Comparison of ENCODE assay signal across 9 cellular contexts in the genomic region with DNA sequence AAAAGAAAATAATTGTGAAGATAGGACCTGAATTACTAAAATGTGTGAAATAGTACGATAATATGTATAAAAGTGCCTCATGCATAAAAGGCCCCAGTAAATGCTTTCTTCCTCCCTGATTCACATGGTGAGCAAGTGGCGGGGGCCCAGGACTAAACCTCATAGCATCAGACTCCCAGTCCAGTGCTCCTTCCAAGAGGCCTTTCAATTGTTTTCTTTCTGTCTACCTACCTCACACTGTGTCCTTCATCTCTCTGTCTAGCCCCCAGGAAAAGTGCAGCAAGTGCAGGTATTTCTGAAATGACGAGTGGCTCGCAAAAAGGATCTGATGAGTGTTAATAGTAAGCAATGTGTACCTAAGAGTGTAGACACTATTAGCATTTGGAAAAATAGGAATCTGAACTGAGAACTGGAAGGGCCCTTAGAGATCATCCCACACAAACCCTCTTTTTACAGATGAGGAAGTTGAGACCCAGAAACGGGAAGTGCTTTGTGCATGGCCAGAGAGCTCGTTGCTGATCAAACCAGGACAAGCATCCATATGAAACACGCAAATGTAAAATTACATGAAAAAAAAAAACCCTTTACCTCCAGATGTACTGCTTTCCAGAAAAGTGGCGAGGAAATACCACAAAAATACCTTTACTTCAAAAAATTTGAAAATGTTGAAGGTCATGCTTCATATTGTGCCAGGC.
A peak's percentile ranks its signal among the peaks of the same experiment; 100 is the strongest.
DNase-seq lines count a peak whose midpoint lies in the region; ATAC-seq, FAIRE-seq and TF ChIP-seq lines count a peak whose summit lies in the region.
"Had no signal": no experiment of that assay in that cellular context is flagged by ENCODE, and none has a peak within 500 bp of the region (broad histone marks: within the 10 kb centered on the region; RNA-seq: fewer than 3 reads in every experiment).

No MANE protein-coding gene starts in this region.

- H3K4me2 ChIP-seq in K562 (ENCODE audit: insufficient read depth, low read length), result no peak overlapping the region

- peak overlapping the region; percentile 44 for H3K4me3 Mint-ChIP-seq in stimulated activated naive CD8-positive, alpha-beta T cell treated with anti-CD3 and anti-CD28 coated beads, Interleukin-15, Interleukin-2, amounts not matched to agents 100 ng/mL and 50 ng/mL, for 24 hours

- WGBS in K562 (ENCODE audit: insufficient coverage, low coverage, missing lambda C conversion rate), result 16% methylated on average over 8 of the region's 8 CpGs

- no peak for FAIRE-seq in K562 (lab: Jason Lieb, UNC)

- H3K27ac Mint-ChIP-seq in stimulated activated naive CD8-positive, alpha-beta T cell treated with anti-CD3 and anti-CD28 coated beads, Interleukin-15, Interleukin-2, amounts not matched to agents 100 ng/mL and 50 ng/mL, for 24 hours, result peak overlapping the region; percentile 83

- no peak for DNase-seq in stimulated activated naive CD8-positive, alpha-beta T cell treated with anti-CD3 and anti-CD28 coated beads, Interleukin-15, Interleukin-2, amounts not matched to agents 100 U/mL and 50 U/mL, for 24 hours
- DNase-seq in K562 (ENCODE audit: extremely low read depth in 1 of 4, low spot score in 3 of 4) (no peak), NCI-H526 treated with DMSO at 0.1 percent for 48 hours (lab: John Stamatoyannopoulos, UW) (no peak), cardiac septum (ENCODE audit: low spot score) (no peak), MG63 (no peak)
- DNase-seq: NCI-H1048 had no signal

- H3K4me3 ChIP-seq in K562 (no peak overlapping the region), MG63 (no peak overlapping the region)

- H2AFZ ChIP-seq in K562 (ENCODE audit: low read depth, low read length), result no peak overlapping the region

- intact Hi-C loops in K562 (cut with micrococcal nuclease) (loop anchor here (5.0 to 10.0 kb wide), 3 partner anchors 402 to 914 kb away; partner anchors contain the start of genes FGGY and JUN), cardiac septum (cut with DNase I) (loop anchor here (5.0 to 10.0 kb wide), 2 partner anchors 622 to 914 kb away; partner anchors contain the start of gene JUN)

- TF ChIP-seq EP300 in K562 (IDR thresholded peaks at IDR 0.05; ENCODE audit: low read length), result no peak

- H3K27me3 ChIP-seq in K562 (ENCODE audit: control insufficient read depth in 2 of 2, insufficient read depth in 2 of 2, low read length in 2 of 2) (no peaks in the 10 kb centered on the region), MG63 (no peaks in the 10 kb centered on the region)

- no peaks in the 10 kb centered on the region for H3K79me2 ChIP-seq in K562 (ENCODE audit: control insufficient read depth, insufficient read depth, low read length)

- H3K27ac ChIP-seq in KOPT-K1 (ENCODE audit: low read depth, low read length, poor library complexity, severe bottlenecking), result peak overlapping the region; percentile 59
- H3K27ac ChIP-seq in K562 (ENCODE audit: extremely low read depth, low read depth, low read length), result no peak overlapping the region

- ATAC-seq in stimulated activated naive CD8-positive, alpha-beta T cell treated with anti-CD3 and anti-CD28 coated beads, Interleukin-15, Interleukin-2, amounts not matched to agents 100 U/mL and 50 U/mL, for 24 hours, result no peak
- ATAC-seq in K562 (no peak), HG03469 (IDR thresholded peaks at IDR 0.05; ENCODE audit: unreplicated experiment) (no peak)

- BruUV-seq in K562 (replicated peaks; lab: Mats Ljungman, UMichigan), result no TSS peak

- H3K9me3 ChIP-seq in KOPT-K1 (ENCODE audit: insufficient read depth, low read length, poor library complexity, severe bottlenecking) (no peaks in the 10 kb centered on the region), K562 (replicated peaks; ENCODE audit: control insufficient read depth, insufficient read depth, low read depth, low read length) (no peaks in the 10 kb centered on the region), MG63 (no peaks in the 10 kb centered on the region)

- H3K9ac ChIP-seq in K562 (ENCODE audit: insufficient read depth in 1 of 2, low read depth in 2 of 2, low read length in 2 of 2), result no peak overlapping the region

- CTCF ChIA-PET in K562 (lab: Yijun Ruan, JAX; ENCODE audit: low intra/inter-chr PET ratio), result no interaction called here

- H4K20me1 ChIP-seq in K562 (replicated peaks; ENCODE audit: control insufficient read depth, insufficient read depth, low read length), result no peaks in the 10 kb centered on the region

- H3K4me1 Mint-ChIP-seq in stimulated activated naive CD8-positive, alpha-beta T cell treated with anti-CD3 and anti-CD28 coated beads, Interleukin-15, Interleukin-2, amounts not matched to agents 100 ng/mL and 50 ng/mL, for 24 hours (ENCODE audit: low read depth), result peaks cover 27% of the 10 kb centered on the region

- TF ChIP-seq CTCF in K562 (IDR thresholded peaks at IDR 0.05 in 2 of 3, conservative IDR thresholded peaks at IDR 0.05 in 1 of 3; ENCODE audit: insufficient read depth in 2 of 3, low read depth in 1 of 3, low read length in 3 of 3), result no peak

- in situ Hi-C loops in K562 (cut with MboI), result no loop called here

- POLR2A ChIA-PET in K562 (lab: Yijun Ruan, JAX), result no interaction called here

- no peak for TF ChIP-seq POLR2A in K562 (conservative IDR thresholded peaks at IDR 0.05)

- H3K36me3 ChIP-seq in KOPT-K1 (ENCODE audit: insufficient read depth, low read length) (no peaks in the 10 kb centered on the region), K562 (ENCODE audit: control insufficient read depth, insufficient read depth, low read length) (no peaks in the 10 kb centered on the region), MG63 (no peaks in the 10 kb centered on the region)

- no peaks in the 10 kb centered on the region for H3K27me3 Mint-ChIP-seq in stimulated activated naive CD8-positive, alpha-beta T cell treated with anti-CD3 and anti-CD28 coated beads, Interleukin-15, Interleukin-2, amounts not matched to agents 100 ng/mL and 50 ng/mL, for 24 hours

- no peaks in the 10 kb centered on the region for H3K36me3 Mint-ChIP-seq in stimulated activated naive CD8-positive, alpha-beta T cell treated with anti-CD3 and anti-CD28 coated beads, Interleukin-15, Interleukin-2, amounts not matched to agents 100 ng/mL and 50 ng/mL, for 24 hours (ENCODE audit: low read depth)

- no peaks in the 10 kb centered on the region for H3K9me1 ChIP-seq in K562 (ENCODE audit: control insufficient read depth, insufficient read depth, low read length)

- no peaks in the 10 kb centered on the region for H3K9me3 Mint-ChIP-seq in stimulated activated naive CD8-positive, alpha-beta T cell treated with anti-CD3 and anti-CD28 coated beads, Interleukin-15, Interleukin-2, amounts not matched to agents 100 ng/mL and 50 ng/mL, for 24 hours

- TF ChIP-seq RAD21 in K562 (CRISPR knock-in tag; conservative IDR thresholded peaks at IDR 0.05 in 1 of 2, IDR thresholded peaks at IDR 0.05 in 1 of 2), result no peak

- no peaks in the 10 kb centered on the region for H3K4me1 ChIP-seq in K562 (replicated peaks in 1 of 2; ENCODE audit: control insufficient read depth in 2 of 2, insufficient read depth in 2 of 2, low read length in 2 of 2)

TF ChIP-seq in K562, 482 proteins besides CTCF, POLR2A, EP300 and RAD21:
- TF ChIP-seq NFIX (CRISPR knock-in tag; IDR thresholded peaks at IDR 0.05; ENCODE audit: low read depth), result no peak
- TF ChIP-seq SPI1 (IDR thresholded peaks at IDR 0.05; ENCODE audit: borderline replicate concordance, low read depth, low read length), result peak; percentile 97
